18 cellular contexts compared by ENCODE assay signal in genomic region chr21:14699433-14700410, GRCh38.
DNase-seq lines count a peak whose midpoint lies in the region; ATAC-seq, FAIRE-seq and TF ChIP-seq lines count a peak whose summit lies in the region.
"Had no signal": no experiment of that assay in that cellular context is flagged by ENCODE, and none has a peak within 500 bp of the region (broad histone marks: within the 10 kb centered on the region; RNA-seq: fewer than 3 reads in every experiment).

No MANE protein-coding gene starts in this region.

- no peak for TF ChIP-seq RAD21 in HepG2 (CRISPR knock-in tag; IDR thresholded peaks at IDR 0.05)

- no peaks in the 10 kb centered on the region for H3F3A ChIP-seq in GM23338 (replicated peaks; ENCODE audit: low read depth)

- WGBS in HepG2 (ENCODE audit: low lambda C conversion rate) = 0% methylated on average over 3 of the region's 3 CpGs

- no peak overlapping the region for H3K27ac ChIP-seq in GM23338 (ENCODE audit: low read depth)
- peak overlapping the region; percentile 71 for H3K27ac ChIP-seq in VCaP
- H3K27ac ChIP-seq in HepG2 (ENCODE audit: extremely low read length, insufficient read depth, low read length) = no peak overlapping the region
- H3K27ac ChIP-seq: BLaER1, Peyer's patch had no signal

- peaks cover 11% of the 10 kb centered on the region for H3K9me3 ChIP-seq in Caco-2
- H3K9me3 ChIP-seq in HepG2 (ENCODE audit: low read length) = no peaks in the 10 kb centered on the region
- H3K9me3 ChIP-seq: BLaER1, Peyer's patch had no signal

- no peaks in the 10 kb centered on the region for H4K20me1 ChIP-seq in GM23338 (replicated peaks; ENCODE audit: insufficient read depth)
- no peaks in the 10 kb centered on the region for H4K20me1 ChIP-seq in HepG2 (ENCODE audit: insufficient read depth, low read length)
- H4K20me1 ChIP-seq: BLaER1 had no signal

- H3K4me3 ChIP-seq in Caco-2 (ENCODE audit: low read depth, low read length) (no peak overlapping the region), GM23338 (no peak overlapping the region), HepG2 (replicated peaks in 1 of 3; ENCODE audit: insufficient read depth in 1 of 3, low read depth in 2 of 3, low read length in 3 of 3) (no peak overlapping the region)
- H3K4me3 ChIP-seq: BLaER1, Peyer's patch had no signal

- TF ChIP-seq CTCF in Caco-2 (IDR thresholded peaks at IDR 0.05; ENCODE audit: insufficient read depth in 1 of 2, low read depth in 1 of 2, low read length in 1 of 2, severe bottlenecking in 1 of 2, unreplicated experiment in 1 of 2) (no peak), GM23338 (conservative IDR thresholded peaks at IDR 0.05; ENCODE audit: low read depth in 2 of 2) (no peak), VCaP (conservative IDR thresholded peaks at IDR 0.05) (no peak), HepG2 (CRISPR knock-in tag; IDR thresholded peaks at IDR 0.05) (no peak)

- H3K4me3 Mint-ChIP-seq in Caco-2 (ENCODE audit: unreplicated experiment) (peak overlapping the region; percentile 15), GM23338 (no peak overlapping the region)
- H3K4me3 Mint-ChIP-seq: CD8-positive, alpha-beta T cell had no signal

- H3K27me3 Mint-ChIP-seq in Caco-2 (ENCODE audit: insufficient read depth, unreplicated experiment) (no peaks in the 10 kb centered on the region), GM23338 (ENCODE audit: insufficient read depth, low read depth, poor library complexity) (no peaks in the 10 kb centered on the region)

- no TSS peak for BruUV-seq in Caco-2 (replicated peaks; lab: Mats Ljungman, UMichigan)
- no TSS peak for BruUV-seq in HepG2 (replicated peaks; lab: Mats Ljungman, UMichigan)

- peaks cover 9% of the 10 kb centered on the region for H3K36me3 Mint-ChIP-seq in Caco-2 (ENCODE audit: insufficient read depth, unreplicated experiment)
- no peaks in the 10 kb centered on the region for H3K36me3 Mint-ChIP-seq in GM23338 (ENCODE audit: low read depth)
- H3K36me3 Mint-ChIP-seq: CD8-positive, alpha-beta T cell had no signal

- ATAC-seq in GM23338 = no peak
- peak; percentile 80 for ATAC-seq in HepG2
- ATAC-seq: CD8-positive, alpha-beta T cell; SK-N-SH treated with all-trans-retinoic acid at 6 μM for 48 hours had no signal

- intact Hi-C loops in Caco-2 (cut with micrococcal nuclease; ENCODE audit: unreplicated experiment) (loop anchor here (1.0 kb wide), 5 partner anchors 13 to 441 kb away; no protein-coding TSS in a partner anchor), HepG2 (cut with micrococcal nuclease; ENCODE audit: unreplicated experiment) (no loop called here)

- in situ Hi-C loops in HepG2 (cut with HindIII; ENCODE audit: extremely low pct_ligation_motif_present, low pct_unique_long_range_greater_than_20kb) = no loop called here

- FAIRE-seq in HepG2 (lab: Jason Lieb, UNC) = peak; percentile 23

- H3K9ac ChIP-seq in HepG2 (ENCODE audit: insufficient read depth, low read depth, low read length) = no peak overlapping the region
- H3K9ac ChIP-seq: BLaER1 had no signal

- H3K27me3 ChIP-seq in Caco-2 (replicated peaks; ENCODE audit: control insufficient read depth, insufficient read depth, low read length) = no peaks in the 10 kb centered on the region
- no peaks in the 10 kb centered on the region for H3K27me3 ChIP-seq in GM23338 (ENCODE audit: insufficient read depth)
- peaks cover 0 to 4% of the 10 kb centered on the region in 2 experiments; a peak in 2 of 5 replicates for H3K27me3 ChIP-seq in HepG2 (ENCODE audit: control insufficient read depth in 1 of 2, insufficient read depth in 2 of 2, low read length in 2 of 2)
- H3K27me3 ChIP-seq: BLaER1, Peyer's patch had no signal

- POLR2A ChIA-PET in Caco-2 (lab: Charles Lee) = no interaction called here
- POLR2A ChIA-PET in HepG2 (lab: Yijun Ruan, JAX) = no interaction called here

- H3K4me1 ChIP-seq in Caco-2 (peaks cover 37% of the 10 kb centered on the region), GM23338 (ENCODE audit: insufficient read depth) (peaks cover 8% of the 10 kb centered on the region; the same call in 1 of the 2 replicates), HepG2 (ENCODE audit: insufficient read depth, low read length) (peaks cover 14% of the 10 kb centered on the region; the same call in 1 of the 2 replicates)
- H3K4me1 ChIP-seq: BLaER1, Peyer's patch had no signal

- CTCF ChIA-PET in Caco-2 (lab: Charles Lee) = no interaction called here
- CTCF ChIA-PET in HepG2 (lab: Yijun Ruan, JAX; ENCODE audit: low intra/inter-chr PET ratio, low total read pairs) = no interaction called here

- H3K9me3 Mint-ChIP-seq in Caco-2 (ENCODE audit: unreplicated experiment) (peaks cover 11% of the 10 kb centered on the region), GM23338 (no peaks in the 10 kb centered on the region)
- H3K9me3 Mint-ChIP-seq: CD8-positive, alpha-beta T cell had no signal

- DNase-seq in Caco-2 (peak; percentile 66 to 75), GM23338 (ENCODE audit: low spot score) (no peak), HepG2 (ENCODE audit: low spot score) (peak; percentile 68), mesenteric fat pad (ENCODE audit: low spot score) (no peak), NCI-H2171 (lab: John Stamatoyannopoulos, UW) (no peak), NCI-H345 treated with DMSO at 0.1 percent for 48 hours (lab: John Stamatoyannopoulos, UW; ENCODE audit: unreplicated experiment) (no peak), activated gamma-delta T cell treated with Interleukin-2 at 50 U/mL for 16 hours (no peak)
- DNase-seq: CD8-positive, alpha-beta T cell; HCEC 1CT; NCI-H1048; NCI-H1436 treated with DMSO at 0.1 percent for 48 hours; NCI-H2081; NCI-H510A treated with DMSO at 0.1 percent for 48 hours; Peyer's patch; SHP77 had no signal

- H3K79me2 ChIP-seq in GM23338 (replicated peaks; ENCODE audit: insufficient read depth) (no peaks in the 10 kb centered on the region), HepG2 (ENCODE audit: insufficient read depth, low read length) (no peaks in the 10 kb centered on the region)

- peak overlapping the region; percentile 67; the same call in 1 of the 2 replicates for H2AFZ ChIP-seq in GM23338
- H2AFZ ChIP-seq in HepG2 (ENCODE audit: low read length) = no peak overlapping the region

- H3K4me1 Mint-ChIP-seq in Caco-2 (ENCODE audit: low read depth, unreplicated experiment) (peaks cover 18% of the 10 kb centered on the region), GM23338 (no peaks in the 10 kb centered on the region)

- peak overlapping the region; percentile 90 for H3K27ac Mint-ChIP-seq in Caco-2 (ENCODE audit: unreplicated experiment)
- H3K27ac Mint-ChIP-seq in GM23338 = no peak overlapping the region
- H3K27ac Mint-ChIP-seq: CD8-positive, alpha-beta T cell had no signal

- TF ChIP-seq EP300 in HepG2 (IDR thresholded peaks at IDR 0.05; ENCODE audit: low read depth in 2 of 2, low read length in 2 of 2) (0 out of 4 replicates have a peak, but pooled peaks of 1 of the 2 experiments have one; percentile 24), HepG2 (CRISPR knock-in tag; IDR thresholded peaks at IDR 0.05; ENCODE audit: borderline replicate concordance) (no peak)

- no peaks in the 10 kb centered on the region; the same call in 1 of the 2 replicates for H3K36me3 ChIP-seq in Caco-2 (ENCODE audit: control insufficient read depth, insufficient read depth, low read length)
- H3K36me3 ChIP-seq in GM23338 (ENCODE audit: insufficient read depth) = no peaks in the 10 kb centered on the region
- no peaks in the 10 kb centered on the region for H3K36me3 ChIP-seq in HepG2 (replicated peaks in 1 of 2; ENCODE audit: control insufficient read depth in 1 of 2, insufficient read depth in 2 of 2, low read length in 2 of 2)
- H3K36me3 ChIP-seq: BLaER1, Peyer's patch had no signal

- H3K4me2 ChIP-seq in GM23338 (no peak overlapping the region), HepG2 (ENCODE audit: low read depth, low read length) (no peak overlapping the region)
- H3K4me2 ChIP-seq: BLaER1 had no signal

- no peak for TF ChIP-seq POLR2A in HepG2 (IDR thresholded peaks at IDR 0.05; ENCODE audit: insufficient read depth in 1 of 2, low read depth in 2 of 2, low read length in 2 of 2)

- peaks cover 13% of the 10 kb centered on the region; the same call in 1 of the 2 replicates for H3K9me2 ChIP-seq in GM23338 (ENCODE audit: insufficient read depth)

TF ChIP-seq in GM23338, 12 proteins besides CTCF, POLR2A, EP300 and RAD21 (continues in another document):
- TF ChIP-seq EZH2phosphoT487 (IDR thresholded peaks at IDR 0.05; ENCODE audit: unreplicated experiment) = no peak
- no peak for TF ChIP-seq ZNF114 (CRISPR knock-in tag; IDR thresholded peaks at IDR 0.05)
- TF ChIP-seq NANOG (IDR thresholded peaks at IDR 0.05; ENCODE audit: borderline replicate concordance) = no peak

TF ChIP-seq in HepG2, 621 proteins besides CTCF, POLR2A, EP300 and RAD21 (continues in another document):
- peak; percentile 91 for TF ChIP-seq GFI1 (CRISPR knock-in tag; IDR thresholded peaks at IDR 0.05; ENCODE audit: borderline replicate concordance)
- no peak for TF ChIP-seq EEA1 (CRISPR knock-in tag; IDR thresholded peaks at IDR 0.05; ENCODE audit: borderline replicate concordance)
- peak; percentile 97 for TF ChIP-seq BCL6 (CRISPR knock-in tag; IDR thresholded peaks at IDR 0.05)
- TF ChIP-seq MIXL1 (CRISPR knock-in tag; IDR thresholded peaks at IDR 0.05) = 0 out of 2 replicates have a peak, but pooled peaks have one; percentile 24
- TF ChIP-seq ZNF503 (CRISPR knock-in tag; IDR thresholded peaks at IDR 0.05) = peak; percentile 90
- TF ChIP-seq TBX3 (IDR thresholded peaks at IDR 0.05; ENCODE audit: borderline replicate concordance) = peak; percentile 92
- 0 out of 2 replicates have a peak, but pooled peaks have one; percentile 4 for TF ChIP-seq CEBPG (CRISPR knock-in tag; IDR thresholded peaks at IDR 0.05)

Comparison
In these comparisons a context has a peak if more than half of its experiments do, and no peak if none do; other contexts are left out.
1. DNase-seq: peak in Caco-2 (2 of 2) and HepG2 (single experiment); none in GM23338 (single experiment), mesenteric fat pad (single experiment), NCI-H2171 (single experiment), NCI-H345 treated with DMSO at 0.1 percent for 48 hours (single experiment) and activated gamma-delta T cell treated with Interleukin-2 at 50 U/mL for 16 hours (single experiment).